In the genomic region with DNA sequence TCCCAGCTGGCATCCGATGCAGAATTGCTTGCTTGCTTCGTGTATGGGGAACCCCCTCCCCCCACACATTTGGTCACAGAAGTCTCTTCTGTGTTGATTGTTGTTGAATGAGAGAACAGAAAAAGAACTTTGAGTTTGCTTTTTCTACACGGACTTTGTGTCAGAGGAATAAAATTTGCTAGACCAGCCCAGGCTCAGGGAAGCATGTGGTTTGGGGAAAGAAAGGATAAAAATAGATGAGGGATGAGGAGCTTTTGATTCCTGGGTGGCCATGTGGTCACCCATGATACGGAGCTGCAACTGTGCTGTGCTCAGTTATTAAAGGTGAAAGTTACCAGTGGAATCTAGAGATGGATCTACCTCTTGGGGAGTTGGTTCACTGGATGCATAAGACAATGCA, we compare ENCODE assay signal across 1 cellular context.
TF ChIP-seq lines count a peak whose summit lies in the region.

No MANE protein-coding gene starts in this region.

TF ChIP-seq in H1, 55 proteins besides CTCF, POLR2A, EP300 and RAD21:
- TF ChIP-seq, protein P1, sequence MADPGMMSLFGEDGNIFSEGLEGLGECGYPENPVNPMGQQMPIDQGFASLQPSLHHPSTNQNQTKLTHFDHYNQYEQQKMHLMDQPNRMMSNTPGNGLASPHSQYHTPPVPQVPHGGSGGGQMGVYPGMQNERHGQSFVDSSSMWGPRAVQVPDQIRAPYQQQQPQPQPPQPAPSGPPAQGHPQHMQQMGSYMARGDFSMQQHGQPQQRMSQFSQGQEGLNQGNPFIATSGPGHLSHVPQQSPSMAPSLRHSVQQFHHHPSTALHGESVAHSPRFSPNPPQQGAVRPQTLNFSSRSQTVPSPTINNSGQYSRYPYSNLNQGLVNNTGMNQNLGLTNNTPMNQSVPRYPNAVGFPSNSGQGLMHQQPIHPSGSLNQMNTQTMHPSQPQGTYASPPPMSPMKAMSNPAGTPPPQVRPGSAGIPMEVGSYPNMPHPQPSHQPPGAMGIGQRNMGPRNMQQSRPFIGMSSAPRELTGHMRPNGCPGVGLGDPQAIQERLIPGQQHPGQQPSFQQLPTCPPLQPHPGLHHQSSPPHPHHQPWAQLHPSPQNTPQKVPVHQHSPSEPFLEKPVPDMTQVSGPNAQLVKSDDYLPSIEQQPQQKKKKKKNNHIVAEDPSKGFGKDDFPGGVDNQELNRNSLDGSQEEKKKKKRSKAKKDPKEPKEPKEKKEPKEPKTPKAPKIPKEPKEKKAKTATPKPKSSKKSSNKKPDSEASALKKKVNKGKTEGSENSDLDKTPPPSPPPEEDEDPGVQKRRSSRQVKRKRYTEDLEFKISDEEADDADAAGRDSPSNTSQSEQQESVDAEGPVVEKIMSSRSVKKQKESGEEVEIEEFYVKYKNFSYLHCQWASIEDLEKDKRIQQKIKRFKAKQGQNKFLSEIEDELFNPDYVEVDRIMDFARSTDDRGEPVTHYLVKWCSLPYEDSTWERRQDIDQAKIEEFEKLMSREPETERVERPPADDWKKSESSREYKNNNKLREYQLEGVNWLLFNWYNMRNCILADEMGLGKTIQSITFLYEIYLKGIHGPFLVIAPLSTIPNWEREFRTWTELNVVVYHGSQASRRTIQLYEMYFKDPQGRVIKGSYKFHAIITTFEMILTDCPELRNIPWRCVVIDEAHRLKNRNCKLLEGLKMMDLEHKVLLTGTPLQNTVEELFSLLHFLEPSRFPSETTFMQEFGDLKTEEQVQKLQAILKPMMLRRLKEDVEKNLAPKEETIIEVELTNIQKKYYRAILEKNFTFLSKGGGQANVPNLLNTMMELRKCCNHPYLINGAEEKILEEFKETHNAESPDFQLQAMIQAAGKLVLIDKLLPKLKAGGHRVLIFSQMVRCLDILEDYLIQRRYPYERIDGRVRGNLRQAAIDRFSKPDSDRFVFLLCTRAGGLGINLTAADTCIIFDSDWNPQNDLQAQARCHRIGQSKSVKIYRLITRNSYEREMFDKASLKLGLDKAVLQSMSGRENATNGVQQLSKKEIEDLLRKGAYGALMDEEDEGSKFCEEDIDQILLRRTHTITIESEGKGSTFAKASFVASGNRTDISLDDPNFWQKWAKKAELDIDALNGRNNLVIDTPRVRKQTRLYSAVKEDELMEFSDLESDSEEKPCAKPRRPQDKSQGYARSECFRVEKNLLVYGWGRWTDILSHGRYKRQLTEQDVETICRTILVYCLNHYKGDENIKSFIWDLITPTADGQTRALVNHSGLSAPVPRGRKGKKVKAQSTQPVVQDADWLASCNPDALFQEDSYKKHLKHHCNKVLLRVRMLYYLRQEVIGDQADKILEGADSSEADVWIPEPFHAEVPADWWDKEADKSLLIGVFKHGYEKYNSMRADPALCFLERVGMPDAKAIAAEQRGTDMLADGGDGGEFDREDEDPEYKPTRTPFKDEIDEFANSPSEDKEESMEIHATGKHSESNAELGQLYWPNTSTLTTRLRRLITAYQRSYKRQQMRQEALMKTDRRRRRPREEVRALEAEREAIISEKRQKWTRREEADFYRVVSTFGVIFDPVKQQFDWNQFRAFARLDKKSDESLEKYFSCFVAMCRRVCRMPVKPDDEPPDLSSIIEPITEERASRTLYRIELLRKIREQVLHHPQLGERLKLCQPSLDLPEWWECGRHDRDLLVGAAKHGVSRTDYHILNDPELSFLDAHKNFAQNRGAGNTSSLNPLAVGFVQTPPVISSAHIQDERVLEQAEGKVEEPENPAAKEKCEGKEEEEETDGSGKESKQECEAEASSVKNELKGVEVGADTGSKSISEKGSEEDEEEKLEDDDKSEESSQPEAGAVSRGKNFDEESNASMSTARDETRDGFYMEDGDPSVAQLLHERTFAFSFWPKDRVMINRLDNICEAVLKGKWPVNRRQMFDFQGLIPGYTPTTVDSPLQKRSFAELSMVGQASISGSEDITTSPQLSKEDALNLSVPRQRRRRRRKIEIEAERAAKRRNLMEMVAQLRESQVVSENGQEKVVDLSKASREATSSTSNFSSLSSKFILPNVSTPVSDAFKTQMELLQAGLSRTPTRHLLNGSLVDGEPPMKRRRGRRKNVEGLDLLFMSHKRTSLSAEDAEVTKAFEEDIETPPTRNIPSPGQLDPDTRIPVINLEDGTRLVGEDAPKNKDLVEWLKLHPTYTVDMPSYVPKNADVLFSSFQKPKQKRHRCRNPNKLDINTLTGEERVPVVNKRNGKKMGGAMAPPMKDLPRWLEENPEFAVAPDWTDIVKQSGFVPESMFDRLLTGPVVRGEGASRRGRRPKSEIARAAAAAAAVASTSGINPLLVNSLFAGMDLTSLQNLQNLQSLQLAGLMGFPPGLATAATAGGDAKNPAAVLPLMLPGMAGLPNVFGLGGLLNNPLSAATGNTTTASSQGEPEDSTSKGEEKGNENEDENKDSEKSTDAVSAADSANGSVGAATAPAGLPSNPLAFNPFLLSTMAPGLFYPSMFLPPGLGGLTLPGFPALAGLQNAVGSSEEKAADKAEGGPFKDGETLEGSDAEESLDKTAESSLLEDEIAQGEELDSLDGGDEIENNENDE (IDR thresholded peaks at IDR 0.05; ENCODE audit: insufficient replicate concordance, low read length), result no peak
- TF ChIP-seq GTF2F1 (IDR thresholded peaks at IDR 0.05; ENCODE audit: borderline replicate concordance, low read depth, low read length), result no peak
